ENCODE assay signal across 22 cellular contexts in genomic region chr12:49787672-49788071, GRCh38. TPM values are rescaled to one million over a fixed set of nuclear protein-coding genes. Genes with fewer than 3 reads are reported as not detected.
DNase-seq lines count a peak whose midpoint lies in the region; ATAC-seq, FAIRE-seq and TF ChIP-seq lines count a peak whose summit lies in the region.
"Had no signal": no experiment of that assay in that cellular context is flagged by ENCODE, and none has a peak within 500 bp of the region (broad histone marks: within the 10 kb centered on the region; RNA-seq: fewer than 3 reads in every experiment).

No MANE protein-coding gene starts in this region.

- TF ChIP-seq CTCF in HEK293 (tag by site-specific recombination; IDR thresholded peaks at IDR 0.05) (no peak), GM12878 (IDR thresholded peaks at IDR 0.05 in 2 of 3, conservative IDR thresholded peaks at IDR 0.05 in 1 of 3; ENCODE audit: control insufficient read depth in 2 of 3, extremely low read depth in 1 of 3, insufficient read depth in 1 of 3, low read depth in 3 of 3, low read length in 3 of 3) (no peak), endothelial cell (IDR thresholded peaks at IDR 0.05; ENCODE audit: unreplicated experiment) (no peak), brain microvascular endothelial cell (IDR thresholded peaks at IDR 0.05; ENCODE audit: low read depth, low read length, missing control alignments) (no peak)

- no peak overlapping the region for H3K4me2 ChIP-seq in GM12878 (ENCODE audit: control insufficient read depth, insufficient read depth)

- no peak for DNase-seq in stimulated activated naive CD8-positive, alpha-beta T cell treated with anti-CD3 and anti-CD28 coated beads, Interleukin-15, amount 100 ng/mL, for 72 hours
- no peak for DNase-seq in GM12878 (ENCODE audit: low read depth, low spot score)
- DNase-seq in endothelial cell (ENCODE audit: low spot score) = no peak
- DNase-seq in NCI-H1092 treated with DMSO at 0.1 percent for 48 hours (lab: John Stamatoyannopoulos, UW) = no peak
- DNase-seq in brain microvascular endothelial cell = no peak
- no peak for DNase-seq in NCI-H146 treated with DMSO at 0.1 percent for 48 hours (lab: John Stamatoyannopoulos, UW; ENCODE audit: unreplicated experiment)
- DNase-seq: 8988T; C1 segment of cervical spinal cord; CD4-positive, alpha-beta memory T cell; COR-L47; DMS 273 treated with DMSO at 0.1 percent for 48 hours; DMS79; EL; GDM1; GOT3; H7; HCEC 1CT had no signal

- in situ Hi-C loops in GM12878 (cut with MboI) = no loop called here
- in situ Hi-C loops in brain microvascular endothelial cell (cut with HindIII; ENCODE audit: low pct_ligation_motif_present, low sequenced_read_pairs) = no loop called here

- H3K27me3 Mint-ChIP-seq in stimulated activated naive CD8-positive, alpha-beta T cell treated with anti-CD3 and anti-CD28 coated beads, Interleukin-15, Interleukin-2, amounts not matched to agents 100 ng/mL and 50 ng/mL, for 24 hours = peaks cover 13% of the 10 kb centered on the region
- H3K27me3 Mint-ChIP-seq in stimulated activated naive CD8-positive, alpha-beta T cell treated with anti-CD3 and anti-CD28 coated beads, Interleukin-15, amount 100 ng/mL, for 72 hours = peaks cover 15% of the 10 kb centered on the region
- peaks cover 4% of the 10 kb centered on the region for H3K27me3 Mint-ChIP-seq in endothelial cell (ENCODE audit: unreplicated experiment)

- CTCF ChIA-PET in HEK293 (lab: Yijun Ruan, JAX) = interaction anchor here (0.6 to 2.0 kb wide), 2 partner anchors 10 to 1336 kb away, joined by 4 to 10 read pairs; no protein-coding TSS in a partner anchor
- CTCF ChIA-PET in GM12878 (lab: Yijun Ruan, JAX) = interaction anchor here (0.6 kb wide), 1 partner anchor 781 kb away, joined by 4 read pairs; no protein-coding TSS in a partner anchor

- H3K9ac ChIP-seq in GM12878 (ENCODE audit: control insufficient read depth, insufficient read depth, low read length) = no peak overlapping the region

- H3K27me3 ChIP-seq in GM12878 (replicated peaks in 1 of 2; ENCODE audit: control insufficient read depth in 2 of 2, insufficient read depth in 2 of 2, low read length in 1 of 2) (no peaks in the 10 kb centered on the region; a peak in 1 of 4 replicates), brain microvascular endothelial cell (replicated peaks) (no peaks in the 10 kb centered on the region)

- no peak for TF ChIP-seq RAD21 in GM12878 (IDR thresholded peaks at IDR 0.05; ENCODE audit: insufficient read depth, low read depth, low read length)

- intact Hi-C loops in GM12878 (cut with micrococcal nuclease; ENCODE audit: unreplicated experiment) = no loop called here

- peak overlapping the region; percentile 9 for H3K27ac Mint-ChIP-seq in stimulated activated naive CD8-positive, alpha-beta T cell treated with anti-CD3 and anti-CD28 coated beads, Interleukin-15, Interleukin-2, amounts not matched to agents 100 ng/mL and 50 ng/mL, for 24 hours
- H3K27ac Mint-ChIP-seq in stimulated activated naive CD8-positive, alpha-beta T cell treated with anti-CD3 and anti-CD28 coated beads, Interleukin-15, amount 100 ng/mL, for 72 hours = no peak overlapping the region
- peak overlapping the region; percentile 39 for H3K27ac Mint-ChIP-seq in endothelial cell (ENCODE audit: unreplicated experiment)

- no peaks in the 10 kb centered on the region for H3K4me1 Mint-ChIP-seq in stimulated activated naive CD8-positive, alpha-beta T cell treated with anti-CD3 and anti-CD28 coated beads, Interleukin-15, Interleukin-2, amounts not matched to agents 100 ng/mL and 50 ng/mL, for 24 hours (ENCODE audit: low read depth)
- no peaks in the 10 kb centered on the region for H3K4me1 Mint-ChIP-seq in stimulated activated naive CD8-positive, alpha-beta T cell treated with anti-CD3 and anti-CD28 coated beads, Interleukin-15, amount 100 ng/mL, for 72 hours
- H3K4me1 Mint-ChIP-seq in endothelial cell (ENCODE audit: unreplicated experiment) = peaks cover 31% of the 10 kb centered on the region
- H3K4me1 Mint-ChIP-seq: CD4-positive, alpha-beta memory T cell had no signal

- no peak overlapping the region for H2AFZ ChIP-seq in GM12878 (ENCODE audit: control insufficient read depth, low read depth, low read length)

- POLR2A ChIA-PET in HEK293 (lab: Yijun Ruan, JAX) (interaction anchor here (0.6 kb wide), 1 partner anchor 9 kb away, joined by 3 read pairs; no protein-coding TSS in a partner anchor), GM12878 (lab: Charles Lee) (no interaction called here)

- no peaks in the 10 kb centered on the region for H4K20me1 ChIP-seq in GM12878 (ENCODE audit: control insufficient read depth, insufficient read depth)

- no peak for TF ChIP-seq POLR2A in GM12878 (IDR thresholded peaks at IDR 0.05; ENCODE audit: low read depth, low read length)

- SMC1A ChIA-PET in GM12878 (lab: Charles Lee; ENCODE audit: uncharacterized antibody, unreplicated experiment) = interaction anchor here (0.7 kb wide), 1 partner anchor 10 kb away, joined by 3 read pairs; no protein-coding TSS in a partner anchor

- FAIRE-seq in GM12878 (lab: Jason Lieb, UNC) = peak; percentile 31
- FAIRE-seq: D721Med, GM12891, GM18507 had no signal

- BruUV-seq in GM12878 (replicated peaks; lab: Mats Ljungman, UMichigan) = TSS peak; percentile 42

- no peaks in the 10 kb centered on the region for H3K79me2 ChIP-seq in GM12878 (ENCODE audit: control insufficient read depth, insufficient read depth, low read length)

- 100% methylated on average over 2 of the region's 2 CpGs for WGBS in GM12878 (ENCODE audit: insufficient coverage, insufficient replicate concordance, low lambda C conversion rate, missing lambda C conversion rate)

- H3K4me3 ChIP-seq in HEK293 (ENCODE audit: low read depth, low read length) (no peak overlapping the region), GM12878 (no peak overlapping the region), brain microvascular endothelial cell (ENCODE audit: low read depth, low read length) (no peak overlapping the region)

- H3K36me3 Mint-ChIP-seq in stimulated activated naive CD8-positive, alpha-beta T cell treated with anti-CD3 and anti-CD28 coated beads, Interleukin-15, Interleukin-2, amounts not matched to agents 100 ng/mL and 50 ng/mL, for 24 hours (ENCODE audit: low read depth) = no peaks in the 10 kb centered on the region
- H3K36me3 Mint-ChIP-seq in endothelial cell (ENCODE audit: low read depth, unreplicated experiment) = peaks cover 23% of the 10 kb centered on the region

- peaks cover 6% of the 10 kb centered on the region for H3K9me3 Mint-ChIP-seq in stimulated activated naive CD8-positive, alpha-beta T cell treated with anti-CD3 and anti-CD28 coated beads, Interleukin-15, Interleukin-2, amounts not matched to agents 100 ng/mL and 50 ng/mL, for 24 hours
- H3K9me3 Mint-ChIP-seq in stimulated activated naive CD8-positive, alpha-beta T cell treated with anti-CD3 and anti-CD28 coated beads, Interleukin-15, amount 100 ng/mL, for 72 hours = peaks cover 0 to 7% of the 10 kb centered on the region in 2 donors
- H3K9me3 Mint-ChIP-seq in endothelial cell (ENCODE audit: unreplicated experiment) = no peaks in the 10 kb centered on the region

- H3K36me3 ChIP-seq in HEK293 (ENCODE audit: control insufficient read depth in 2 of 2, insufficient read depth in 1 of 2, low read length in 2 of 2) = peaks cover 0 to 25% of the 10 kb centered on the region in 2 experiments; a peak in 2 of 3 replicates
- H3K36me3 ChIP-seq in GM12878 (ENCODE audit: control insufficient read depth in 2 of 2, insufficient read depth in 2 of 2, low read length in 1 of 2) = no peaks in the 10 kb centered on the region
- peaks cover 19% of the 10 kb centered on the region for H3K36me3 ChIP-seq in brain microvascular endothelial cell (replicated peaks)

- no peak overlapping the region for H3K4me3 Mint-ChIP-seq in stimulated activated naive CD8-positive, alpha-beta T cell treated with anti-CD3 and anti-CD28 coated beads, Interleukin-15, Interleukin-2, amounts not matched to agents 100 ng/mL and 50 ng/mL, for 24 hours
- no peak overlapping the region for H3K4me3 Mint-ChIP-seq in stimulated activated naive CD8-positive, alpha-beta T cell treated with anti-CD3 and anti-CD28 coated beads, Interleukin-15, amount 100 ng/mL, for 72 hours
- H3K4me3 Mint-ChIP-seq in endothelial cell (ENCODE audit: unreplicated experiment) = peak overlapping the region; percentile 63
- H3K4me3 Mint-ChIP-seq: CD4-positive, alpha-beta memory T cell had no signal

- TF ChIP-seq EP300 in GM12878 (IDR thresholded peaks at IDR 0.05; ENCODE audit: borderline replicate concordance in 1 of 2, control insufficient read depth in 1 of 2, low read depth in 2 of 2, low read length in 2 of 2) = no peak

- RAD21 ChIA-PET in GM12878 (lab: Charles Lee; ENCODE audit: unreplicated experiment) = interaction anchor here (0.7 kb wide), 1 partner anchor 150 kb away, joined by 3 read pairs; no protein-coding TSS in a partner anchor

- no peak for ATAC-seq in stimulated activated naive CD8-positive, alpha-beta T cell treated with anti-CD3 and anti-CD28 coated beads, Interleukin-15, amount 100 ng/mL, for 72 hours
- no peak for ATAC-seq in GM12878

- H3K4me1 ChIP-seq in HEK293 (ENCODE audit: control insufficient read depth, insufficient read depth, low read length) = peaks cover 6% of the 10 kb centered on the region; the same call in 1 of the 2 replicates
- no peaks in the 10 kb centered on the region for H3K4me1 ChIP-seq in GM12878 (ENCODE audit: control insufficient read depth, insufficient read depth, low read length)

- H3K27ac ChIP-seq in HEK293 (ENCODE audit: extremely low read depth, low read depth, low read length) (no peak overlapping the region), GM12878 (ENCODE audit: control insufficient read depth, insufficient read depth) (no peak overlapping the region), brain microvascular endothelial cell (no peak overlapping the region)

- H3K9me3 ChIP-seq in HEK293 (ENCODE audit: control insufficient read depth, insufficient read depth, low read depth, low read length) (no peaks in the 10 kb centered on the region), GM12878 (replicated peaks; ENCODE audit: control insufficient read depth, insufficient read depth, low read length) (no peaks in the 10 kb centered on the region; the same call in 2 of the 3 replicates)

RNA-seq across cellular contexts. Expression of gene NCKAP5L, which starts 40.5 kb away (rescaled TPM):
- total RNA-seq in GM12878 (2013; cell fraction: nucleolus; rRNA removed) = 37.5 and 39.4 TPM in 2 replicates
- total RNA-seq in GM12878 (2014; rRNA removed) = 8.2 TPM in 2 replicates
- total RNA-seq in GM12878 (2014; rRNA removed; fragmentation: Illumina TruSeq; extraction: Trizol) = 4.3 and 4.4 TPM in 2 replicates
- total RNA-seq in GM12878 (2021) = 14.8 and 15.8 TPM in 2 replicates
- polyA plus RNA-seq in GM12878 (2011; ENCODE audit: low read depth) = 1.6 TPM
- polyA plus RNA-seq in GM12878 (2011; rRNA removed) = 2.1 and 3.1 TPM in 2 replicates
- polyA plus RNA-seq in GM12878 (2011; cell fraction: cytosol; rRNA removed) = 3.0 and 4.2 TPM in 2 replicates
- polyA plus RNA-seq in GM12878 (2011; cell fraction: nucleus; rRNA removed) = 17.3 and 21.6 TPM in 2 replicates
- polyA plus RNA-seq in GM12878 (2012) = 5.6 and 6.3 TPM in 2 replicates
- polyA plus RNA-seq in GM12878 (2014; fragmentation: Illumina TruSeq; extraction: Trizol) = 1.1 and 3.4 TPM in 2 replicates
- polyA plus RNA-seq in GM12878 (2014; fragmentation: Nextera tagmentation; extraction: Ambion mirVana) = under 1 TPM; 0.03 to 0.16 TPM
- polyA plus RNA-seq in GM12878 (2014; rRNA removed) = 8.1 and 10.7 TPM in 2 replicates
- polyA plus RNA-seq in GM12878 (2016; fragmentation: Nextera tagmentation; extraction: Ambion mirVana) = 1 to 10 TPM; 4.4 to 5.5 TPM
- polyA minus RNA-seq in GM12878 (2011; rRNA and poly(A)+ RNA removed) = 7.7 and 11.0 TPM in 2 replicates
- 4.1 and 5.1 TPM in 2 replicates for polyA minus RNA-seq in GM12878 (2011; cell fraction: cytosol; rRNA and poly(A)+ RNA removed)
- 8.6 and 13.6 TPM in 2 replicates for polyA minus RNA-seq in GM12878 (2011; cell fraction: nucleus; rRNA and poly(A)+ RNA removed)
- 70.9 TPM for total RNA-seq in endothelial cell (ENCODE audit: unreplicated experiment)

RNA-seq across cellular contexts. Expression of gene TMBIM6, which starts 46.3 kb away (rescaled TPM):
- total RNA-seq in GM12878 (2013; cell fraction: nucleolus; rRNA removed) = 355 and 369 TPM in 2 replicates
- total RNA-seq in GM12878 (2014; rRNA removed) (231 and 268 TPM in 2 replicates), GM12878 (2014; rRNA removed; fragmentation: Illumina TruSeq; extraction: Trizol) (221 and 224 TPM in 2 replicates), GM12878 (2021) (302 and 306 TPM in 2 replicates), endothelial cell (ENCODE audit: unreplicated experiment) (571 TPM)
- 226 TPM for polyA plus RNA-seq in GM12878 (2011; ENCODE audit: low read depth)
- polyA plus RNA-seq in GM12878 (2011; rRNA removed) (505 and 603 TPM in 2 replicates), GM12878 (2014; fragmentation: Illumina TruSeq; extraction: Trizol) (308 and 371 TPM in 2 replicates), GM12878 (2014; fragmentation: Nextera tagmentation; extraction: Ambion mirVana) (1,000 to 10,000 TPM in 1 of 2 experiments, 100 to 1,000 TPM in 1; 853 to 1,192 TPM), GM12878 (2014; rRNA removed) (220 and 242 TPM in 2 replicates), GM12878 (2016; fragmentation: Nextera tagmentation; extraction: Ambion mirVana) (100 to 1,000 TPM; 451 to 455 TPM)
- polyA plus RNA-seq in GM12878 (2011; cell fraction: cytosol; rRNA removed) = 335 and 461 TPM in 2 replicates
- polyA plus RNA-seq in GM12878 (2011; cell fraction: nucleus; rRNA removed) = 251 and 330 TPM in 2 replicates
- polyA plus RNA-seq in GM12878 (2012) = 221 and 351 TPM in 2 replicates
- polyA minus RNA-seq in GM12878 (2011; rRNA and poly(A)+ RNA removed) = 237 and 279 TPM in 2 replicates
- polyA minus RNA-seq in GM12878 (2011; cell fraction: cytosol; rRNA and poly(A)+ RNA removed) = 82.2 and 95.7 TPM in 2 replicates
- 65.3 and 85.8 TPM in 2 replicates for polyA minus RNA-seq in GM12878 (2011; cell fraction: nucleus; rRNA and poly(A)+ RNA removed)

RNA-seq across cellular contexts. Expression of gene BCDIN3D, which starts 55.2 kb away (rescaled TPM):
- 7.3 and 8.3 TPM in 2 replicates for total RNA-seq in GM12878 (2013; cell fraction: nucleolus; rRNA removed)
- 5.8 and 6.0 TPM in 2 replicates for total RNA-seq in GM12878 (2014; rRNA removed)
- 6.2 and 6.4 TPM in 2 replicates for total RNA-seq in GM12878 (2014; rRNA removed; fragmentation: Illumina TruSeq; extraction: Trizol)
- total RNA-seq in GM12878 (2021) = 5.6 and 7.1 TPM in 2 replicates
- polyA plus RNA-seq in GM12878 (2011; ENCODE audit: low read depth) = 2.5 TPM
- polyA plus RNA-seq in GM12878 (2011; rRNA removed) = 3.7 and 4.1 TPM in 2 replicates
- 3.5 and 4.0 TPM in 2 replicates for polyA plus RNA-seq in GM12878 (2011; cell fraction: cytosol; rRNA removed)
- polyA plus RNA-seq in GM12878 (2011; cell fraction: nucleus; rRNA removed) = 2.6 and 2.9 TPM in 2 replicates
- 3.0 and 4.6 TPM in 2 replicates for polyA plus RNA-seq in GM12878 (2012)
- 6.7 and 7.8 TPM in 2 replicates for polyA plus RNA-seq in GM12878 (2014; fragmentation: Illumina TruSeq; extraction: Trizol)
- 1 to 10 TPM; 5.5 to 6.3 TPM for polyA plus RNA-seq in GM12878 (2014; fragmentation: Nextera tagmentation; extraction: Ambion mirVana)
- 4.7 and 7.2 TPM in 2 replicates for polyA plus RNA-seq in GM12878 (2014; rRNA removed)
- 1 to 10 TPM; 6.5 to 6.8 TPM for polyA plus RNA-seq in GM12878 (2016; fragmentation: Nextera tagmentation; extraction: Ambion mirVana)
- 5.0 and 8.6 TPM in 2 replicates for polyA minus RNA-seq in GM12878 (2011; rRNA and poly(A)+ RNA removed)
- polyA minus RNA-seq in GM12878 (2011; cell fraction: cytosol; rRNA and poly(A)+ RNA removed) = 1.8 and 1.9 TPM in 2 replicates
- polyA minus RNA-seq in GM12878 (2011; cell fraction: nucleus; rRNA and poly(A)+ RNA removed) = 3.1 and 6.7 TPM in 2 replicates
- total RNA-seq in endothelial cell (ENCODE audit: unreplicated experiment) = 2.6 TPM

Comparison
In these comparisons a context has a peak if more than half of its experiments do, and no peak if none do; other contexts are left out.
1. H3K27ac Mint-ChIP-seq: peak in stimulated activated naive CD8-positive, alpha-beta T cell treated with anti-CD3 and anti-CD28 coated beads, Interleukin-15, Interleukin-2, amounts not matched to agents 100 ng/mL and 50 ng/mL, for 24 hours (single experiment) and endothelial cell (single experiment); none in stimulated activated naive CD8-positive, alpha-beta T cell treated with anti-CD3 and anti-CD28 coated beads, Interleukin-15, amount 100 ng/mL, for 72 hours (0 of 2).